Comparison of ENCODE assay signal across 7 cellular contexts in genomic region chr12:102334765-102335164, GRCh38.
"Had no signal": no experiment of that assay in that cellular context is flagged by ENCODE, and none has a peak within 500 bp of the region (broad histone marks: within the 10 kb centered on the region; RNA-seq: fewer than 3 reads in every experiment).

No MANE protein-coding gene starts in this region.

- ATAC-seq: HepG2 had no signal

- H3K27ac Mint-ChIP-seq: IgD-negative memory B cell had no signal

- H3K4me3 Mint-ChIP-seq: IgD-negative memory B cell had no signal

- H3K36me3 Mint-ChIP-seq: IgD-negative memory B cell had no signal

- FAIRE-seq: HepG2, HTR-8/SVneo had no signal

- H3K27ac ChIP-seq: HL-60 had no signal

- DNase-seq: IMR-90, KBM-7, KG1 had no signal

- H3K4me1 Mint-ChIP-seq: IgD-negative memory B cell had no signal
